In the genomic region with DNA sequence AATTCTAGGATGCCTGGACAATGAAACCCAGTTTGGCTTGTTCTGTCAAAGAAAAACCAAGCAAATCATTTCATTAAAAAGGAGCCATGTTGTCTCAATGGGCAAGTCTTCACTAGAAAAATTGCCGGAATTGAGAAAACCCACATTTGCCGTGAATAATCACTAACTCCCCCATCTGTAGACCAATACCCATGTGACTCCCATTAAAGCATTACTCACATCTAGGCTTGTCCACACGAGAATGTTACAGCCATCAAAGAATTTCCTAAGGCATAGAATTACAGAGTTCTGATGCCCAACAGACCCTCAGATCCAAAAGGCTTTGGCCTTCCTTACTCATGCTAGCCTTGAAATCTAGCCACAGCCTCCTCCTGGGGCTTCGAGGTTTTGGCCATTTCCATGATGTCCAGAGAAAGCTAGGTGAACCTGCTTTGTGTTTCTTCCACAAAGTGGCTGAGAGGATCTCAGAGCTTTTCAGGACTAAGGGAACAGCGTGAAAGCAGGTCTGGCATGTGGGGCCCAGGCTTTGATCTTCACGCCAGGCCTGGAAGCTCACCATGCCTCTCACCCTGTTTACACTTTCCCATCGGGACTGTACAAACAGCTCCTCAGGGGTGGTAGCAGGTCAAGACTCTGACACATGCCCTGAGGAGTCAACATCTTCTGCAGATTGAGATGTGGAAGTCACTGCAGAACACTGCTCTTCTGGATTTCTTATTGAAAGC, we compare ENCODE assay signal across 13 cellular contexts.
DNase-seq lines count a peak whose midpoint lies in the region; TF ChIP-seq lines count a peak whose summit lies in the region.
"Had no signal": no experiment of that assay in that cellular context is flagged by ENCODE, and none has a peak within 500 bp of the region (broad histone marks: within the 10 kb centered on the region; RNA-seq: fewer than 3 reads in every experiment).

No MANE protein-coding gene starts in this region.

- H3K4me3 ChIP-seq in adipocyte (ENCODE audit: low read length) = no peak overlapping the region
- no peak overlapping the region for H3K4me3 ChIP-seq in retinal pigment epithelial cell (ENCODE audit: low read length)
- H3K4me3 ChIP-seq: neural progenitor cell, spleen had no signal

- CTCF ChIA-PET in HEK293T (lab: Yijun Ruan, JAX) = interaction anchor here (0.8 to 2.1 kb wide), 2 partner anchors 8 to 51 kb away, joined by 3 to 8 read pairs; no protein-coding TSS in a partner anchor

- no peak for TF ChIP-seq CTCF in retinal pigment epithelial cell (conservative IDR thresholded peaks at IDR 0.05; ENCODE audit: low read depth, low read length)

- H3K27me3 ChIP-seq in adipocyte (replicated peaks; ENCODE audit: control insufficient read depth, insufficient read depth, low read length) = no peaks in the 10 kb centered on the region
- H3K27me3 ChIP-seq: neural progenitor cell, spleen had no signal

- no peak overlapping the region for H3K9ac ChIP-seq in adipocyte (ENCODE audit: low read length)
- H3K9ac ChIP-seq: neural progenitor cell had no signal

- POLR2A ChIA-PET in HEK293T (lab: Yijun Ruan, JAX) = interaction anchor here (0.9 to 1.3 kb wide), 2 partner anchors 77 to 164 kb away, joined by 3 read pairs; a partner anchor contains a TSS

- DNase-seq in EH (ENCODE audit: low read depth) (peak; percentile 78), adipocyte (ENCODE audit: low read depth) (peak; percentile 53), fibroblast of peridontal ligament (ENCODE audit: extremely low read depth) (peak; percentile 96), retinal pigment epithelial cell (ENCODE audit: low read depth) (peak; percentile 74), NCI-H146 treated with DMSO at 0.1 percent for 48 hours (lab: John Stamatoyannopoulos, UW; ENCODE audit: unreplicated experiment) (no peak), HEK293T (ENCODE audit: extremely low spot score) (no peak), NAMALWA (ENCODE audit: low spot score) (no peak), retina (no peak)
- DNase-seq: activated CD8-positive, alpha-beta memory T cell treated with anti-CD3 and anti-CD28 coated beads for 24 hours; MV-4-11; spleen; substantia nigra had no signal

- peaks cover 41% of the 10 kb centered on the region for H3K4me1 ChIP-seq in adipocyte (ENCODE audit: control insufficient read depth, insufficient read depth, low read length)

- no peaks in the 10 kb centered on the region for H3K9me3 ChIP-seq in adipocyte (ENCODE audit: control insufficient read depth, low read length)
- H3K9me3 ChIP-seq: spleen had no signal

- no peaks in the 10 kb centered on the region for H3K36me3 ChIP-seq in adipocyte (ENCODE audit: control insufficient read depth, insufficient read depth, low read length, severe bottlenecking)
- H3K36me3 ChIP-seq: neural progenitor cell, spleen had no signal

TF ChIP-seq in HEK293T, 16 proteins besides CTCF, POLR2A, EP300 and RAD21:
- no peak for TF ChIP-seq CTBP1 (IDR thresholded peaks at IDR 0.05; ENCODE audit: borderline replicate concordance)
- TF ChIP-seq FOXM1 (IDR thresholded peaks at IDR 0.05; ENCODE audit: borderline replicate concordance) = no peak
- TF ChIP-seq BHLHE40 (IDR thresholded peaks at IDR 0.05; ENCODE audit: borderline replicate concordance) = no peak
- TF ChIP-seq NFRKB (IDR thresholded peaks at IDR 0.05) = no peak
- TF ChIP-seq, protein P1, sequence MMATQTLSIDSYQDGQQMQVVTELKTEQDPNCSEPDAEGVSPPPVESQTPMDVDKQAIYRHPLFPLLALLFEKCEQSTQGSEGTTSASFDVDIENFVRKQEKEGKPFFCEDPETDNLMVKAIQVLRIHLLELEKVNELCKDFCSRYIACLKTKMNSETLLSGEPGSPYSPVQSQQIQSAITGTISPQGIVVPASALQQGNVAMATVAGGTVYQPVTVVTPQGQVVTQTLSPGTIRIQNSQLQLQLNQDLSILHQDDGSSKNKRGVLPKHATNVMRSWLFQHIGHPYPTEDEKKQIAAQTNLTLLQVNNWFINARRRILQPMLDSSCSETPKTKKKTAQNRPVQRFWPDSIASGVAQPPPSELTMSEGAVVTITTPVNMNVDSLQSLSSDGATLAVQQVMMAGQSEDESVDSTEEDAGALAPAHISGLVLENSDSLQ (IDR thresholded peaks at IDR 0.05) = no peak

Comparison
In these comparisons a context has a peak if more than half of its experiments do, and no peak if none do; other contexts are left out.
1. DNase-seq: peak in EH (single experiment), adipocyte (single experiment), fibroblast of peridontal ligament (single experiment) and retinal pigment epithelial cell (single experiment); none in NCI-H146 treated with DMSO at 0.1 percent for 48 hours (single experiment), HEK293T (single experiment), NAMALWA (single experiment) and retina (single experiment).